ENCODE assay signal across 24 cellular contexts in the genomic region with DNA sequence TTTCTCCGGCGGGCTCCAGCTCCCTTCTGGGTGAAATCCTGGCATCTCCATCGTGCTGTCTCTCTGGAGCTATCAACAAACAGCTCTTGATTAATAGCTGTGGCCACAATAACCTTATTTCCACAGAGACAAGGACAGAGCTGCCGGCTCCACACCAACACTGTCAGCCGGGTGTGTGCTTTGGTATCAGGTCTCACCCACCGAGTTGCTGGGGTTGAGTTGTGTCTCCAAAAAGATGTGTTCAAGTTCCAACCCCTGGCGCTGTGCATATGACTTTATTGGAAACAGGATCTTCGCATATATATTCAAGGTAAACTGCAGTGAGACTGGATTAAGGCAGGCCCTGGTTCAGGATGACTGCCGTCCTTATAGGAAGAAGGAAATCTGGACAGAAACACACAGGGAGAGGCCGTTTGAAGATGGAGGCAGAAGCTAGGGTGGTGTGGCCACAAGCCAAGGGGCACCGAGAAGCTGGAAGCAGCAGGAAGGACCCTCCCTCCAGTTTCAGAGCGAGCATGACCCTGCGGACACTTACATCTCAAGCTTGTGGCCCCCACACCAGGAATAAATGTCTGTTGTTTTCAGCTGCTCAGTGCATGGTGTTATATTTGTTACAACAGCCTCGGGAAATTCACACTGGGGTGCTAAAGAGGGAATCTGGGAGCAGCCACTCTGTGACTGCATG.
"Had no signal": no experiment of that assay in that cellular context is flagged by ENCODE, and none has a peak within 500 bp of the region (broad histone marks: within the 10 kb centered on the region; RNA-seq: fewer than 3 reads in every experiment).

No MANE protein-coding gene starts in this region.

- H3K4me1 Mint-ChIP-seq: activated B cell treated with CpG ODN at 0.5 μM for 24 hours; activated CD4-positive, alpha-beta T cell treated with anti-CD3 and anti-CD28 coated beads for 36 hours; activated naive CD4-positive, alpha-beta T cell treated with anti-CD3 and anti-CD28 coated beads, Interleukin-2, amount 50 U/mL, for 24 hours had no signal

- DNase-seq: activated B cell treated with CpG ODN at 0.5 μM for 24 hours; activated CD4-positive, alpha-beta T cell treated with anti-CD3 and anti-CD28 coated beads for 36 hours; activated CD4-positive, alpha-beta T cell treated with anti-CD3 and anti-CD28 coated beads, Interleukin-2, amount 50 U/mL, for 4 hours; activated CD8-positive, alpha-beta memory T cell treated with anti-CD3 and anti-CD28 coated beads for 24 hours; activated gamma-delta T cell; activated T-cell treated with anti-CD3 and anti-CD28 coated beads, Interleukin-2, amount 50 U/mL, for 48 hours; cerebellar nuclear complex; endodermal cell; esophagus squamous epithelium; gastrocnemius medialis; hypothalamus; occipital lobe; sigmoid colon; stimulated activated CD4-positive, alpha-beta T cell treated with anti-CD3 and anti-CD28 coated beads, Interleukin-15, amount 100 ng/mL, for 24 hours; stimulated activated naive B cell treated with anti-CD40 and anti-IgM and Interleukin-4, amounts not matched to agents 10 μg/mL and 1 μg/mL and 100 μg/mL, for 72 hours; T1000 had no signal

- H3K27me3 ChIP-seq: adrenal gland, ascending aorta, sigmoid colon had no signal

- H3K36me3 ChIP-seq: adrenal gland, ascending aorta, esophagus squamous epithelium, gastrocnemius medialis, sigmoid colon, thoracic aorta had no signal

- H3K4me3 Mint-ChIP-seq: activated B cell treated with CpG ODN at 0.5 μM for 24 hours; activated CD4-positive, alpha-beta T cell treated with anti-CD3 and anti-CD28 coated beads for 36 hours; activated naive CD4-positive, alpha-beta T cell treated with anti-CD3 and anti-CD28 coated beads, Interleukin-2, amount 50 U/mL, for 24 hours; endodermal cell; nephron; stimulated activated naive B cell treated with anti-CD40 and anti-IgM and Interleukin-4, amounts not matched to agents 10 μg/mL and 1 μg/mL and 100 μg/mL, for 72 hours; T-helper 1 cell treated with Interleukin-12 subunit alpha and Interleukin-12 subunit beta and Interleukin-4 antibody, amounts not matched to agents 30 μg/mL and 1 μg/mL, for 36 hours had no signal

- H3K9me3 ChIP-seq: adrenal gland, ascending aorta, esophagus squamous epithelium, gastrocnemius medialis, sigmoid colon, thoracic aorta had no signal

- H3K4me3 ChIP-seq: adrenal gland, ascending aorta, coronary artery, esophagus squamous epithelium, gastrocnemius medialis, sigmoid colon, smooth muscle cell, thoracic aorta had no signal

- H3K27ac ChIP-seq: adrenal gland, ascending aorta, coronary artery, esophagus squamous epithelium, gastrocnemius medialis, sigmoid colon, thoracic aorta had no signal

- H3K9me3 Mint-ChIP-seq: activated B cell treated with CpG ODN at 0.5 μM for 24 hours; activated naive CD4-positive, alpha-beta T cell treated with anti-CD3 and anti-CD28 coated beads, Interleukin-2, amount 50 U/mL, for 24 hours; endodermal cell; nephron; stimulated activated naive B cell treated with anti-CD40 and anti-IgM and Interleukin-4, amounts not matched to agents 10 μg/mL and 1 μg/mL and 100 μg/mL, for 72 hours; T-helper 1 cell treated with Interleukin-12 subunit alpha and Interleukin-12 subunit beta and Interleukin-4 antibody, amounts not matched to agents 30 μg/mL and 1 μg/mL, for 36 hours had no signal

- H3K27ac Mint-ChIP-seq: activated B cell treated with CpG ODN at 0.5 μM for 24 hours; activated CD4-positive, alpha-beta T cell treated with anti-CD3 and anti-CD28 coated beads for 36 hours; endodermal cell; stimulated activated naive B cell treated with anti-CD40 and anti-IgM and Interleukin-4, amounts not matched to agents 10 μg/mL and 1 μg/mL and 100 μg/mL, for 72 hours; T-helper 1 cell treated with Interleukin-12 subunit alpha and Interleukin-12 subunit beta and Interleukin-4 antibody, amounts not matched to agents 30 μg/mL and 1 μg/mL, for 36 hours had no signal

- H3K36me3 Mint-ChIP-seq: activated naive CD4-positive, alpha-beta T cell treated with anti-CD3 and anti-CD28 coated beads, Interleukin-2, amount 50 U/mL, for 24 hours; stimulated activated naive B cell treated with anti-CD40 and anti-IgM and Interleukin-4, amounts not matched to agents 10 μg/mL and 1 μg/mL and 100 μg/mL, for 72 hours had no signal

- H3K4me1 ChIP-seq: adrenal gland, ascending aorta, gastrocnemius medialis had no signal

- ATAC-seq: activated CD4-positive, alpha-beta T cell treated with anti-CD3 and anti-CD28 coated beads for 36 hours; gastrocnemius medialis; stimulated activated naive B cell treated with anti-CD40 and anti-IgM and Interleukin-4, amounts not matched to agents 10 μg/mL and 1 μg/mL and 100 μg/mL, for 72 hours had no signal
